ENCODE assay signal across 14 cellular contexts in genomic region chr6:105488521-105489212, GRCh38.
DNase-seq lines count a peak whose midpoint lies in the region; ATAC-seq, FAIRE-seq and TF ChIP-seq lines count a peak whose summit lies in the region.
"Had no signal": no experiment of that assay in that cellular context is flagged by ENCODE, and none has a peak within 500 bp of the region (broad histone marks: within the 10 kb centered on the region; RNA-seq: fewer than 3 reads in every experiment).

No MANE protein-coding gene starts in this region.

- no peak for TF ChIP-seq EP300 in A549 (IDR thresholded peaks at IDR 0.05)

- CTCF ChIA-PET in A549 (lab: Yijun Ruan, JAX), result interaction anchor here (1.1 to 1.4 kb wide), 3 partner anchors 9 to 65 kb away, joined by 3 to 4 read pairs (median 4); no protein-coding TSS in a partner anchor

- H3K4me2 ChIP-seq in A549 (peak overlapping the region; percentile 21; the same call in 2 of the 3 replicates), MM.1S (ENCODE audit: low read depth, low read length) (peak overlapping the region; percentile 61), Karpas-422 (ENCODE audit: low read depth, low read length, poor library complexity, severe bottlenecking) (no peak overlapping the region)

- POLR2A ChIA-PET in A549 (lab: Yijun Ruan, JAX), result no interaction called here

- H3K4me1 Mint-ChIP-seq in dendritic cell treated with granulocyte-macrophage colony-stimulating factor and Interleukin-4, amounts not matched to agents 40 ng/mL and 50 ng/mL, for 4 days (ENCODE audit: low read depth), result peaks cover 41% of the 10 kb centered on the region
- H3K4me1 Mint-ChIP-seq in T-helper 2 cell treated with Interferon-gamma antibody and Interleukin-4, amounts not matched to agents 5 μg/mL and 100 μg/mL, for 36 hours (ENCODE audit: low read depth), result peaks cover 56% of the 10 kb centered on the region

- ATAC-seq in A549, result no peak

- H2AFZ ChIP-seq in MM.1S (ENCODE audit: low read length) (peak overlapping the region; percentile 35; the same call in 1 of the 2 replicates), Karpas-422 (ENCODE audit: low read length) (no peak overlapping the region)

- H4K20me1 ChIP-seq in MM.1S (ENCODE audit: insufficient read depth, low read length) (no peaks in the 10 kb centered on the region), Karpas-422 (ENCODE audit: insufficient read depth, low read depth, low read length) (no peaks in the 10 kb centered on the region)

- H3K4me3 ChIP-seq in A549 (no peak overlapping the region), MM.1S (ENCODE audit: low read length) (no peak overlapping the region), mucosa of rectum (ENCODE audit: low read length in 2 of 2) (no peak overlapping the region), Karpas-422 (ENCODE audit: low read length) (no peak overlapping the region)

- FAIRE-seq in A549 (lab: Jason Lieb, UNC), result no peak

- H3K27ac ChIP-seq in A549, result peak overlapping the region; percentile 55 to 61; a peak in 5 of 6 replicates
- H3K27ac ChIP-seq in MM.1S (ENCODE audit: low read length), result peak overlapping the region; percentile 34; the same call in 1 of the 2 replicates
- H3K27ac ChIP-seq in mucosa of rectum (ENCODE audit: low read depth in 2 of 2, low read length in 2 of 2), result peak overlapping the region; percentile 19 to 28
- no peak overlapping the region for H3K27ac ChIP-seq in Karpas-422 (ENCODE audit: low read length)

- no peak overlapping the region for H3K4me3 Mint-ChIP-seq in dendritic cell treated with granulocyte-macrophage colony-stimulating factor and Interleukin-4, amounts not matched to agents 40 ng/mL and 50 ng/mL, for 4 days
- no peak overlapping the region for H3K4me3 Mint-ChIP-seq in T-helper 2 cell treated with Interferon-gamma antibody and Interleukin-4, amounts not matched to agents 5 μg/mL and 100 μg/mL, for 36 hours
- H3K4me3 Mint-ChIP-seq: immature natural killer cell; nephron progenitor cell; stimulated activated naive CD8-positive, alpha-beta T cell treated with anti-CD3 and anti-CD28 coated beads, Interleukin-15, Interleukin-2, amounts not matched to agents 100 ng/mL and 50 ng/mL, for 24 hours had no signal

- H3K9me2 ChIP-seq in MM.1S (replicated peaks; ENCODE audit: insufficient read depth, low read length) (no peaks in the 10 kb centered on the region), Karpas-422 (replicated peaks; ENCODE audit: insufficient read depth, low read length) (no peaks in the 10 kb centered on the region)

- H3K27me3 Mint-ChIP-seq in dendritic cell treated with granulocyte-macrophage colony-stimulating factor and Interleukin-4, amounts not matched to agents 40 ng/mL and 50 ng/mL, for 4 days, result no peaks in the 10 kb centered on the region
- H3K27me3 Mint-ChIP-seq in T-helper 2 cell treated with Interferon-gamma antibody and Interleukin-4, amounts not matched to agents 5 μg/mL and 100 μg/mL, for 36 hours (ENCODE audit: low read depth), result peaks cover 5% of the 10 kb centered on the region

- DNase-seq in A549 (ENCODE audit: low read depth in 1 of 2, low spot score in 1 of 2) (no peak), MM.1S (no peak), HPDE6-E6E7 (ENCODE audit: extremely low spot score) (no peak), 8988T (no peak), Karpas-422 (no peak)
- DNase-seq in T-helper 2 cell treated with Interferon-gamma antibody and Interleukin-4, amounts not matched to agents 5 μg/mL and 100 μg/mL, for 36 hours (ENCODE audit: low spot score), result no peak
- DNase-seq: DMS53; immature natural killer cell; NCI-H1436; nephron progenitor cell; stimulated activated CD4-positive, alpha-beta T cell treated with anti-CD3 and anti-CD28 coated beads, Interleukin-1b, Interleukin-23, amount 100 ng/mL, for 48 hours had no signal

- peaks cover 7% of the 10 kb centered on the region for H3K9me3 Mint-ChIP-seq in dendritic cell treated with granulocyte-macrophage colony-stimulating factor and Interleukin-4, amounts not matched to agents 40 ng/mL and 50 ng/mL, for 4 days
- peaks cover 4% of the 10 kb centered on the region for H3K9me3 Mint-ChIP-seq in T-helper 2 cell treated with Interferon-gamma antibody and Interleukin-4, amounts not matched to agents 5 μg/mL and 100 μg/mL, for 36 hours
- H3K9me3 Mint-ChIP-seq: immature natural killer cell; nephron progenitor cell; stimulated activated naive CD8-positive, alpha-beta T cell treated with anti-CD3 and anti-CD28 coated beads, Interleukin-15, Interleukin-2, amounts not matched to agents 100 ng/mL and 50 ng/mL, for 24 hours had no signal

- TF ChIP-seq POLR2A in A549 (IDR thresholded peaks at IDR 0.05; ENCODE audit: low read length), result no peak

- H3K9me3 ChIP-seq in A549 (no peaks in the 10 kb centered on the region; the same call in 2 of the 3 replicates), MM.1S (replicated peaks; ENCODE audit: insufficient read depth, low read length) (no peaks in the 10 kb centered on the region), mucosa of rectum (ENCODE audit: control insufficient read depth in 2 of 2, low read length in 2 of 2) (no peaks in the 10 kb centered on the region), Karpas-422 (ENCODE audit: low read length) (no peaks in the 10 kb centered on the region)

- H3K27ac Mint-ChIP-seq in dendritic cell treated with granulocyte-macrophage colony-stimulating factor and Interleukin-4, amounts not matched to agents 40 ng/mL and 50 ng/mL, for 4 days, result peak overlapping the region; percentile 81
- no peak overlapping the region for H3K27ac Mint-ChIP-seq in T-helper 2 cell treated with Interferon-gamma antibody and Interleukin-4, amounts not matched to agents 5 μg/mL and 100 μg/mL, for 36 hours
- H3K27ac Mint-ChIP-seq: stimulated activated naive CD8-positive, alpha-beta T cell treated with anti-CD3 and anti-CD28 coated beads, Interleukin-15, Interleukin-2, amounts not matched to agents 100 ng/mL and 50 ng/mL, for 24 hours had no signal

- intact Hi-C loops in dendritic cell treated with granulocyte-macrophage colony-stimulating factor and Interleukin-4, amounts not matched to agents 40 ng/mL and 50 ng/mL, for 4 days (cut with micrococcal nuclease), result loop anchor here (5.0 to 10.0 kb wide), 5 partner anchors 294 to 736 kb away; partner anchors contain the start of gene PRDM1

- no peak for TF ChIP-seq RAD21 in A549 (conservative IDR thresholded peaks at IDR 0.05 in 1 of 2, IDR thresholded peaks at IDR 0.05 in 1 of 2)

- WGBS in A549 (ENCODE audit: missing lambda C conversion rate), result 84% methylated on average over 8 of the region's 8 CpGs

- H3K9ac ChIP-seq in MM.1S (ENCODE audit: low read length) (no peak overlapping the region), mucosa of rectum (ENCODE audit: low read depth in 1 of 2, low read length in 2 of 2) (no peak overlapping the region), Karpas-422 (ENCODE audit: low read length) (no peak overlapping the region)

- peaks cover 29% of the 10 kb centered on the region for H3F3A ChIP-seq in MM.1S (ENCODE audit: insufficient read depth, low read length)

- H3K36me3 ChIP-seq in MM.1S (replicated peaks; ENCODE audit: insufficient read depth, low read length), result no peaks in the 10 kb centered on the region
- no peaks in the 10 kb centered on the region for H3K36me3 ChIP-seq in mucosa of rectum (ENCODE audit: control insufficient read depth in 2 of 2, insufficient read depth in 2 of 2, low read length in 2 of 2)
- H3K36me3 ChIP-seq in Karpas-422 (ENCODE audit: insufficient read depth, low read length), result no peaks in the 10 kb centered on the region

- H3K79me2 ChIP-seq in MM.1S (ENCODE audit: low read length) (peaks cover 9% of the 10 kb centered on the region; the same call in 1 of the 2 replicates), Karpas-422 (ENCODE audit: low read length) (no peaks in the 10 kb centered on the region)

- no peaks in the 10 kb centered on the region for H3K27me3 ChIP-seq in MM.1S (replicated peaks; ENCODE audit: insufficient read depth, low read length)
- H3K27me3 ChIP-seq in mucosa of rectum (ENCODE audit: control insufficient read depth in 2 of 2, insufficient read depth in 2 of 2, low read length in 2 of 2), result no peaks in the 10 kb centered on the region
- no peaks in the 10 kb centered on the region for H3K27me3 ChIP-seq in Karpas-422 (ENCODE audit: low read length)

- no peaks in the 10 kb centered on the region for H3K36me3 Mint-ChIP-seq in dendritic cell treated with granulocyte-macrophage colony-stimulating factor and Interleukin-4, amounts not matched to agents 40 ng/mL and 50 ng/mL, for 4 days (ENCODE audit: low read depth)
- peaks cover 9% of the 10 kb centered on the region for H3K36me3 Mint-ChIP-seq in T-helper 2 cell treated with Interferon-gamma antibody and Interleukin-4, amounts not matched to agents 5 μg/mL and 100 μg/mL, for 36 hours (ENCODE audit: low read depth)
- H3K36me3 Mint-ChIP-seq: immature natural killer cell had no signal

- TF ChIP-seq CTCF in A549 (IDR thresholded peaks at IDR 0.05) (no peak), MM.1S (IDR thresholded peaks at IDR 0.05; ENCODE audit: low read length) (no peak)

- H3K4me1 ChIP-seq in A549 (peaks cover 41% of the 10 kb centered on the region), MM.1S (ENCODE audit: low read length) (peaks cover 49% of the 10 kb centered on the region), mucosa of rectum (ENCODE audit: control insufficient read depth in 2 of 2, insufficient read depth in 2 of 2, low read length in 2 of 2) (no peaks in the 10 kb centered on the region), Karpas-422 (ENCODE audit: low read length) (no peaks in the 10 kb centered on the region)

TF ChIP-seq in A549, 52 proteins besides CTCF, POLR2A, EP300 and RAD21 (continues in another document):
- TF ChIP-seq HES2 (IDR thresholded peaks at IDR 0.05) (no peak), HDAC2 (IDR thresholded peaks at IDR 0.05) (no peak), TP53 (CRISPR knock-in tag; IDR thresholded peaks at IDR 0.05) (no peak), ZFP36 (IDR thresholded peaks at IDR 0.05; ENCODE audit: borderline replicate concordance, partially characterized antibody) (no peak), FOSB (CRISPR knock-in tag; IDR thresholded peaks at IDR 0.05) (no peak), PHF8 (IDR thresholded peaks at IDR 0.05; ENCODE audit: borderline replicate concordance, low read depth) (no peak), MAX (IDR thresholded peaks at IDR 0.05) (no peak), HEYL (CRISPR knock-in tag; IDR thresholded peaks at IDR 0.05) (no peak), HOXB13 (CRISPR knock-in tag; IDR thresholded peaks at IDR 0.05; ENCODE audit: low read depth) (no peak), CHD2 (IDR thresholded peaks at IDR 0.05; ENCODE audit: low read length, partially characterized antibody) (no peak), ZC3H11A (IDR thresholded peaks at IDR 0.05) (no peak), NFE2L2 (conservative IDR thresholded peaks at IDR 0.05; ENCODE audit: low read length) (no peak), KDM1A (IDR thresholded peaks at IDR 0.05; ENCODE audit: low read depth) (no peak)
